Comparison of ENCODE assay signal across 1 cellular context in the genomic region with DNA sequence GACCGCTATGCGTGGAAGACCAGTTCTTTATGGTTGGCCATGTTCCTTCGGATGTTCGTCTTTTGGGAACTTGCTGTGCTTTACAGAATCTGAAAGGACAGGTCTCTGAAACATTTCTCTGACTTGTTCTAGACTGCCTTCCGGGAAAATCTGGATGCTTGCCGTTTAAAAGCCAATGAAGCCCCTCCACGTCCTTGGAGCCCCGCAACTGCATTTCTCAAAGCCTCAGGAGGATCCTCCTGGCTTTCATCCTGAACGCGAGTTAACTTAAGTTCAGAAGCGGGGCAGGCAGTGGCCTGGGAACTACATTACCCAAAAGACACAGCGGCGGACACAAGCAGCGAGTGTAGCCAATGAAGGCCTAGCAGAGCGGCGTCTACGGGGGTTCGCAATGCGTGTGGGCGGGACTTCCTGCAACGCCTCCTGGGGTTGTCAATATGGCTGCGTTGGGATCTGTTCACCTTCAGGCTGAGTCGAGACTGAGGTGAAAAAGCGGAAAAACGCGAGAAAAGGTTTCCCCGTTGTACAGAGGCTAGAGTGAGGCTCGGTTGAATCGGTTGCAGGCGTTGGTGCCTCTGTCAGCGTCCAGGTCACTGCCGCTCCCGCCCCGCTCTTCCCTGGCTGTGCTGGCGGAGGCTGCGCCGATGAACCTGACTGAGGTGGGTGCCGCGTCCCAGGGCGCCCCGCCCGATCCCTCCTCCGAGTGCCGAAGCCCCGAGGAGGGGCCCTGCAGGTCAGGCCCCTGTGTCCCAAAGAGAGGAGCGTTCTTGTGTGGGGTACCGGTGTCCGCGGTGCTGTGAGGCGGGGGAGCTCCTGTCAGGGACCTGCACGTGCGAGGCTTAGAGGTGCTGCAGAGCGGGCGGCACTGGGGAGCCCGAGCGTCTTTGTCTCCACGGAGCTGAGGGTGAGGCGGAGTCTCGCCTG.
TF ChIP-seq lines count a peak whose summit lies in the region.

A gene (plus strand): TSS at position 414 of the 924 bp plus-strand sequence. CDS start 2,455 bp downstream, outside the sequence.

TF ChIP-seq in HepG2, 621 proteins besides CTCF, POLR2A, EP300 and RAD21 (continued from another document and continues in another):
- TF ChIP-seq, protein P1, sequence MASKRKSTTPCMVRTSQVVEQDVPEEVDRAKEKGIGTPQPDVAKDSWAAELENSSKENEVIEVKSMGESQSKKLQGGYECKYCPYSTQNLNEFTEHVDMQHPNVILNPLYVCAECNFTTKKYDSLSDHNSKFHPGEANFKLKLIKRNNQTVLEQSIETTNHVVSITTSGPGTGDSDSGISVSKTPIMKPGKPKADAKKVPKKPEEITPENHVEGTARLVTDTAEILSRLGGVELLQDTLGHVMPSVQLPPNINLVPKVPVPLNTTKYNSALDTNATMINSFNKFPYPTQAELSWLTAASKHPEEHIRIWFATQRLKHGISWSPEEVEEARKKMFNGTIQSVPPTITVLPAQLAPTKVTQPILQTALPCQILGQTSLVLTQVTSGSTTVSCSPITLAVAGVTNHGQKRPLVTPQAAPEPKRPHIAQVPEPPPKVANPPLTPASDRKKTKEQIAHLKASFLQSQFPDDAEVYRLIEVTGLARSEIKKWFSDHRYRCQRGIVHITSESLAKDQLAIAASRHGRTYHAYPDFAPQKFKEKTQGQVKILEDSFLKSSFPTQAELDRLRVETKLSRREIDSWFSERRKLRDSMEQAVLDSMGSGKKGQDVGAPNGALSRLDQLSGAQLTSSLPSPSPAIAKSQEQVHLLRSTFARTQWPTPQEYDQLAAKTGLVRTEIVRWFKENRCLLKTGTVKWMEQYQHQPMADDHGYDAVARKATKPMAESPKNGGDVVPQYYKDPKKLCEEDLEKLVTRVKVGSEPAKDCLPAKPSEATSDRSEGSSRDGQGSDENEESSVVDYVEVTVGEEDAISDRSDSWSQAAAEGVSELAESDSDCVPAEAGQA (IDR thresholded peaks at IDR 0.05; ENCODE audit: low read depth): peak; percentile 84; the same call in 1 of the 2 replicates
- TF ChIP-seq, protein P1 (CRISPR knock-in tag; IDR thresholded peaks at IDR 0.05; ENCODE audit: borderline replicate concordance): no peak
- TF ChIP-seq ZNF350 (CRISPR knock-in tag; IDR thresholded peaks at IDR 0.05; ENCODE audit: borderline replicate concordance, low read depth) (peak; percentile 74; the same call in 1 of the 2 replicates), SMAD1 (CRISPR knock-in tag; IDR thresholded peaks at IDR 0.05; ENCODE audit: borderline replicate concordance, low read depth) (0 out of 2 replicates have a peak, but pooled peaks have one; percentile 72), ARID2 (CRISPR knock-in tag; IDR thresholded peaks at IDR 0.05; ENCODE audit: borderline replicate concordance) (no peak), ZSCAN9 (CRISPR knock-in tag; IDR thresholded peaks at IDR 0.05; ENCODE audit: borderline replicate concordance) (peak; percentile 39; the same call in 1 of the 2 replicates), SMAD3 (CRISPR knock-in tag; IDR thresholded peaks at IDR 0.05) (peak; percentile 70), ZNF724P (CRISPR knock-in tag; IDR thresholded peaks at IDR 0.05; ENCODE audit: borderline replicate concordance) (0 out of 2 replicates have a peak, but pooled peaks have one; percentile 28), YEATS4 (CRISPR knock-in tag; IDR thresholded peaks at IDR 0.05; ENCODE audit: borderline replicate concordance) (peak; percentile 54), MED8 (CRISPR knock-in tag; IDR thresholded peaks at IDR 0.05; ENCODE audit: insufficient replicate concordance) (peak; percentile 59), POGZ (CRISPR knock-in tag; IDR thresholded peaks at IDR 0.05) (peak; percentile 59), HDAC1 (CRISPR knock-in tag; IDR thresholded peaks at IDR 0.05) (peak; percentile 90; the same call in 1 of the 2 replicates), CREM (IDR thresholded peaks at IDR 0.05) (peak; percentile 96), CREM (CRISPR knock-in tag; IDR thresholded peaks at IDR 0.05) (no peak), CREB1 (IDR thresholded peaks at IDR 0.05) (peak; percentile 83), CREB1 (CRISPR knock-in tag; IDR thresholded peaks at IDR 0.05) (peak; percentile 95), SOX6 (IDR thresholded peaks at IDR 0.05) (no peak), SOX6 (CRISPR knock-in tag; IDR thresholded peaks at IDR 0.05) (peak; percentile 24; the same call in 1 of the 2 replicates), ASH2L (IDR thresholded peaks at IDR 0.05; ENCODE audit: insufficient read length, low read depth, low read length) (peak; percentile 69)
- TF ChIP-seq, protein P2, sequence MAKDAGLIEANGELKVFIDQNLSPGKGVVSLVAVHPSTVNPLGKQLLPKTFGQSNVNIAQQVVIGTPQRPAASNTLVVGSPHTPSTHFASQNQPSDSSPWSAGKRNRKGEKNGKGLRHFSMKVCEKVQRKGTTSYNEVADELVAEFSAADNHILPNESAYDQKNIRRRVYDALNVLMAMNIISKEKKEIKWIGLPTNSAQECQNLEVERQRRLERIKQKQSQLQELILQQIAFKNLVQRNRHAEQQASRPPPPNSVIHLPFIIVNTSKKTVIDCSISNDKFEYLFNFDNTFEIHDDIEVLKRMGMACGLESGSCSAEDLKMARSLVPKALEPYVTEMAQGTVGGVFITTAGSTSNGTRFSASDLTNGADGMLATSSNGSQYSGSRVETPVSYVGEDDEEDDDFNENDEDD (CRISPR knock-in tag; IDR thresholded peaks at IDR 0.05; ENCODE audit: borderline replicate concordance): 0 out of 2 replicates have a peak, but pooled peaks have one; percentile 39
- TF ChIP-seq, protein P3, sequence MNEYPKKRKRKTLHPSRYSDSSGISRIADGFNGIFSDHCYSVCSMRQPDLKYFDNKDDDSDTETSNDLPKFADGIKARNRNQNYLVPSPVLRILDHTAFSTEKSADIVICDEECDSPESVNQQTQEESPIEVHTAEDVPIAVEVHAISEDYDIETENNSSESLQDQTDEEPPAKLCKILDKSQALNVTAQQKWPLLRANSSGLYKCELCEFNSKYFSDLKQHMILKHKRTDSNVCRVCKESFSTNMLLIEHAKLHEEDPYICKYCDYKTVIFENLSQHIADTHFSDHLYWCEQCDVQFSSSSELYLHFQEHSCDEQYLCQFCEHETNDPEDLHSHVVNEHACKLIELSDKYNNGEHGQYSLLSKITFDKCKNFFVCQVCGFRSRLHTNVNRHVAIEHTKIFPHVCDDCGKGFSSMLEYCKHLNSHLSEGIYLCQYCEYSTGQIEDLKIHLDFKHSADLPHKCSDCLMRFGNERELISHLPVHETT (CRISPR knock-in tag; conservative IDR thresholded peaks at IDR 0.05): peak; percentile 36; the same call in 1 of the 2 replicates
- TF ChIP-seq, protein P4, sequence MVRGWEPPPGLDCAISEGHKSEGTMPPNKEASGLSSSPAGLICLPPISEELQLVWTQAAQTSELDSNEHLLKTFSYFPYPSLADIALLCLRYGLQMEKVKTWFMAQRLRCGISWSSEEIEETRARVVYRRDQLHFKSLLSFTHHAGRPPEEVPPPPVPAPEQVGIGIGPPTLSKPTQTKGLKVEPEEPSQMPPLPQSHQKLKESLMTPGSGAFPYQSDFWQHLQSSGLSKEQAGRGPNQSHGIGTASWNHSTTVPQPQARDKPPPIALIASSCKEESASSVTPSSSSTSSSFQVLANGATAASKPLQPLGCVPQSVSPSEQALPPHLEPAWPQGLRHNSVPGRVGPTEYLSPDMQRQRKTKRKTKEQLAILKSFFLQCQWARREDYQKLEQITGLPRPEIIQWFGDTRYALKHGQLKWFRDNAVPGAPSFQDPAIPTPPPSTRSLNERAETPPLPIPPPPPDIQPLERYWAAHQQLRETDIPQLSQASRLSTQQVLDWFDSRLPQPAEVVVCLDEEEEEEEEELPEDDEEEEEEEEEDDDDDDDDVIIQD (CRISPR knock-in tag; IDR thresholded peaks at IDR 0.05; ENCODE audit: low read depth): 0 out of 2 replicates have a peak, but pooled peaks have one; percentile 6
- TF ChIP-seq, protein P5, sequence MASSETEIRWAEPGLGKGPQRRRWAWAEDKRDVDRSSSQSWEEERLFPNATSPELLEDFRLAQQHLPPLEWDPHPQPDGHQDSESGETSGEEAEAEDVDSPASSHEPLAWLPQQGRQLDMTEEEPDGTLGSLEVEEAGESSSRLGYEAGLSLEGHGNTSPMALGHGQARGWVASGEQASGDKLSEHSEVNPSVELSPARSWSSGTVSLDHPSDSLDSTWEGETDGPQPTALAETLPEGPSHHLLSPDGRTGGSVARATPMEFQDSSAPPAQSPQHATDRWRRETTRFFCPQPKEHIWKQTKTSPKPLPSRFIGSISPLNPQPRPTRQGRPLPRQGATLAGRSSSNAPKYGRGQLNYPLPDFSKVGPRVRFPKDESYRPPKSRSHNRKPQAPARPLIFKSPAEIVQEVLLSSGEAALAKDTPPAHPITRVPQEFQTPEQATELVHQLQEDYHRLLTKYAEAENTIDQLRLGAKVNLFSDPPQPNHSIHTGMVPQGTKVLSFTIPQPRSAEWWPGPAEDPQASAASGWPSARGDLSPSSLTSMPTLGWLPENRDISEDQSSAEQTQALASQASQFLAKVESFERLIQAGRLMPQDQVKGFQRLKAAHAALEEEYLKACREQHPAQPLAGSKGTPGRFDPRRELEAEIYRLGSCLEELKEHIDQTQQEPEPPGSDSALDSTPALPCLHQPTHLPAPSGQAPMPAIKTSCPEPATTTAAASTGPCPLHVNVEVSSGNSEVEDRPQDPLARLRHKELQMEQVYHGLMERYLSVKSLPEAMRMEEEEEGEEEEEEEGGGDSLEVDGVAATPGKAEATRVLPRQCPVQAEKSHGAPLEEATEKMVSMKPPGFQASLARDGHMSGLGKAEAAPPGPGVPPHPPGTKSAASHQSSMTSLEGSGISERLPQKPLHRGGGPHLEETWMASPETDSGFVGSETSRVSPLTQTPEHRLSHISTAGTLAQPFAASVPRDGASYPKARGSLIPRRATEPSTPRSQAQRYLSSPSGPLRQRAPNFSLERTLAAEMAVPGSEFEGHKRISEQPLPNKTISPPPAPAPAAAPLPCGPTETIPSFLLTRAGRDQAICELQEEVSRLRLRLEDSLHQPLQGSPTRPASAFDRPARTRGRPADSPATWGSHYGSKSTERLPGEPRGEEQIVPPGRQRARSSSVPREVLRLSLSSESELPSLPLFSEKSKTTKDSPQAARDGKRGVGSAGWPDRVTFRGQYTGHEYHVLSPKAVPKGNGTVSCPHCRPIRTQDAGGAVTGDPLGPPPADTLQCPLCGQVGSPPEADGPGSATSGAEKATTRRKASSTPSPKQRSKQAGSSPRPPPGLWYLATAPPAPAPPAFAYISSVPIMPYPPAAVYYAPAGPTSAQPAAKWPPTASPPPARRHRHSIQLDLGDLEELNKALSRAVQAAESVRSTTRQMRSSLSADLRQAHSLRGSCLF (CRISPR knock-in tag; IDR thresholded peaks at IDR 0.05; ENCODE audit: borderline replicate concordance): no peak
- TF ChIP-seq, protein P6, sequence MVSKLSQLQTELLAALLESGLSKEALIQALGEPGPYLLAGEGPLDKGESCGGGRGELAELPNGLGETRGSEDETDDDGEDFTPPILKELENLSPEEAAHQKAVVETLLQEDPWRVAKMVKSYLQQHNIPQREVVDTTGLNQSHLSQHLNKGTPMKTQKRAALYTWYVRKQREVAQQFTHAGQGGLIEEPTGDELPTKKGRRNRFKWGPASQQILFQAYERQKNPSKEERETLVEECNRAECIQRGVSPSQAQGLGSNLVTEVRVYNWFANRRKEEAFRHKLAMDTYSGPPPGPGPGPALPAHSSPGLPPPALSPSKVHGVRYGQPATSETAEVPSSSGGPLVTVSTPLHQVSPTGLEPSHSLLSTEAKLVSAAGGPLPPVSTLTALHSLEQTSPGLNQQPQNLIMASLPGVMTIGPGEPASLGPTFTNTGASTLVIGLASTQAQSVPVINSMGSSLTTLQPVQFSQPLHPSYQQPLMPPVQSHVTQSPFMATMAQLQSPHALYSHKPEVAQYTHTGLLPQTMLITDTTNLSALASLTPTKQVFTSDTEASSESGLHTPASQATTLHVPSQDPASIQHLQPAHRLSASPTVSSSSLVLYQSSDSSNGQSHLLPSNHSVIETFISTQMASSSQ (IDR thresholded peaks at IDR 0.05; ENCODE audit: low read depth): no peak
- TF ChIP-seq, protein P6 (CRISPR knock-in tag; IDR thresholded peaks at IDR 0.05; ENCODE audit: borderline replicate concordance): no peak
- TF ChIP-seq, protein P7, sequence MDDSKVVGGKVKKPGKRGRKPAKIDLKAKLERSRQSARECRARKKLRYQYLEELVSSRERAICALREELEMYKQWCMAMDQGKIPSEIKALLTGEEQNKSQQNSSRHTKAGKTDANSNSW (CRISPR knock-in tag; IDR thresholded peaks at IDR 0.05; ENCODE audit: borderline replicate concordance): no peak
